21 cellular contexts compared by ENCODE assay signal in the genomic region with DNA sequence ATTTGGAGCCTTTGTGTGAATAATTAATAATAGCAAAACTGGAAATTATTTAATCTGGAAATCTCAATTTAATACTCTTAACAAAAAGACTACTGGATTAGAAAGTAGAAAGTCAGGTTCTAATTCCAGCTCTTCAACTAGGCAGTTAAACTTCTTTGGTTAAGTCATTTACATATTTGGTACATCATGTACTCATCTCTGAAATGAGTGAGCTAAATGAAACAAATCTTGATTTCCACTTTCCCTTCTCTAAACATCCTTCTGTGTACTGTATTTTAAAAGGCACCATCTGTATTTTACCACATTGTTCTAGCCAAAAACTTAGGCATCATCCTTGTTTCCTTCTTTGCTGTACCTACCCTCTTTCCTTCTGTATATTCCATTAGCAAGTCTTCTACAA. TPM values are rescaled to one million over a fixed set of nuclear protein-coding genes. Genes with fewer than 3 reads are reported as not detected.
DNase-seq lines count a peak whose midpoint lies in the region; ATAC-seq and FAIRE-seq lines count a peak whose summit lies in the region.
"Had no signal": no experiment of that assay in that cellular context is flagged by ENCODE, and none has a peak within 500 bp of the region (broad histone marks: within the 10 kb centered on the region; RNA-seq: fewer than 3 reads in every experiment).

No MANE protein-coding gene starts in this region.

- no peak for FAIRE-seq in GM18507 (lab: Jason Lieb, UNC)
- no peak for FAIRE-seq in RCC 7860 (lab: Jason Lieb, UNC)
- FAIRE-seq: GM12892 had no signal

- no peak overlapping the region for H3K4me3 ChIP-seq in CD4-positive, CD25-positive, alpha-beta regulatory T cell (ENCODE audit: low read depth, low read length)
- H3K4me3 ChIP-seq: mucosa of descending colon, right lobe of liver, SJSA1 had no signal

- H3K36me3 Mint-ChIP-seq in CD4-positive, CD25-positive, alpha-beta regulatory T cell, result peaks cover 25% of the 10 kb centered on the region

- no peak for DNase-seq in CD4-positive, CD25-positive, alpha-beta regulatory T cell
- DNase-seq in GM18507 (ENCODE audit: extremely low spot score, insufficient read length, low read depth), result peak; percentile 4
- peak; percentile 43 for DNase-seq in fibroblast of peridontal ligament (ENCODE audit: extremely low read depth)
- no peak for DNase-seq in OCI-M1 (lab: John Stamatoyannopoulos, UW)
- no peak for DNase-seq in RCC 7860 (ENCODE audit: low spot score)
- DNase-seq in D341Med (ENCODE audit: low spot score), result no peak
- DNase-seq: activated CD4-positive, alpha-beta T cell treated with anti-CD3 and anti-CD28 coated beads for 1 hour; activated CD8-positive, alpha-beta memory T cell treated with anti-CD3 and anti-CD28 coated beads, Interleukin-2, amount 10 ng/mL, durations not matched to agents 7 days and 5 days; activated gamma-delta T cell treated with Interleukin-2 at 50 U/mL for 16 hours; endodermal cell; foreskin keratinocyte; KG1; left cardiac atrium; mucosa of descending colon; NCI-H1092 treated with DMSO at 0.1 percent for 48 hours; NCI-H2107; right lobe of liver had no signal

- no peak for ATAC-seq in CD4-positive, CD25-positive, alpha-beta regulatory T cell (ENCODE audit: low read depth in 2 of 2)
- peak; percentile 59 for ATAC-seq in HG02938 (IDR thresholded peaks at IDR 0.05; ENCODE audit: unreplicated experiment)
- no peak for ATAC-seq in HG02973 (IDR thresholded peaks at IDR 0.05; ENCODE audit: unreplicated experiment)
- ATAC-seq: activated CD8-positive, alpha-beta memory T cell treated with anti-CD3 and anti-CD28 coated beads, Interleukin-2, amount 10 ng/mL, durations not matched to agents 7 days and 5 days; foreskin keratinocyte; left cardiac atrium; mucosa of descending colon; right lobe of liver had no signal

- H3K9me3 Mint-ChIP-seq in CD4-positive, CD25-positive, alpha-beta regulatory T cell, result peaks cover 0 to 14% (median 4%) of the 10 kb centered on the region in 7 donors

- H3K4me1 Mint-ChIP-seq in CD4-positive, CD25-positive, alpha-beta regulatory T cell, result peaks cover 0 to 35% (median 15%) of the 10 kb centered on the region in 4 donors

- peak overlapping the region in 1 of 4 donors; percentile 10 for H3K4me3 Mint-ChIP-seq in CD4-positive, CD25-positive, alpha-beta regulatory T cell
- H3K4me3 Mint-ChIP-seq: activated CD8-positive, alpha-beta memory T cell treated with anti-CD3 and anti-CD28 coated beads, Interleukin-2, amount 10 ng/mL, durations not matched to agents 7 days and 5 days; endodermal cell had no signal

- H3K4me1 ChIP-seq in CD4-positive, CD25-positive, alpha-beta regulatory T cell (ENCODE audit: control insufficient read depth, insufficient read depth, low read length, poor library complexity, severe bottlenecking), result no peaks in the 10 kb centered on the region

- H3K27ac Mint-ChIP-seq in CD4-positive, CD25-positive, alpha-beta regulatory T cell, result peak overlapping the region in 2 of 3 donors; percentile 60 to 61
- H3K27ac Mint-ChIP-seq: activated CD8-positive, alpha-beta memory T cell treated with anti-CD3 and anti-CD28 coated beads, Interleukin-2, amount 10 ng/mL, durations not matched to agents 7 days and 5 days; endodermal cell had no signal

- H3K27me3 Mint-ChIP-seq in CD4-positive, CD25-positive, alpha-beta regulatory T cell, result no peaks in the 10 kb centered on the region
- H3K27me3 Mint-ChIP-seq: activated CD8-positive, alpha-beta memory T cell treated with anti-CD3 and anti-CD28 coated beads, Interleukin-2, amount 10 ng/mL, durations not matched to agents 7 days and 5 days had no signal

- no peaks in the 10 kb centered on the region for H3K27me3 ChIP-seq in CD4-positive, CD25-positive, alpha-beta regulatory T cell (ENCODE audit: control insufficient read depth, insufficient read depth, low read length)
- H3K27me3 ChIP-seq: foreskin keratinocyte, right lobe of liver, SJSA1 had no signal

- H3K36me3 ChIP-seq in CD4-positive, CD25-positive, alpha-beta regulatory T cell (ENCODE audit: control insufficient read depth, insufficient read depth, low read length), result no peaks in the 10 kb centered on the region
- H3K36me3 ChIP-seq: right lobe of liver, SJSA1 had no signal

- H3K9me3 ChIP-seq in CD4-positive, CD25-positive, alpha-beta regulatory T cell (ENCODE audit: control insufficient read depth in 2 of 2, low read length in 2 of 2), result no peaks in the 10 kb centered on the region
- H3K9me3 ChIP-seq: right lobe of liver, SJSA1 had no signal

- H3K27ac ChIP-seq in CD4-positive, CD25-positive, alpha-beta regulatory T cell (ENCODE audit: insufficient read depth, low read length, poor library complexity, severe bottlenecking), result no peak overlapping the region
- H3K27ac ChIP-seq: foreskin keratinocyte, right lobe of liver, SJSA1 had no signal

RNA-seq across cellular contexts. Expression of a gene that starts 26.9 kb away (rescaled TPM):
- total RNA-seq in CD4-positive, CD25-positive, alpha-beta regulatory T cell, result 10.1 TPM
- 10 to 100 TPM; 19.5 to 24.2 (median 21.3) TPM for polyA plus RNA-seq in CD4-positive, CD25-positive, alpha-beta regulatory T cell

Comparison
In these comparisons a context has a peak if more than half of its experiments do, and no peak if none do; other contexts are left out.
1. DNase-seq: peak in GM18507 (single experiment) and fibroblast of peridontal ligament (single experiment); none in CD4-positive, CD25-positive, alpha-beta regulatory T cell (0 of 3), OCI-M1 (single experiment), RCC 7860 (single experiment) and D341Med (single experiment).